In genomic region chr19:1470864-1471513, GRCh38 we compare ENCODE assay signal across 8 cellular contexts. TPM values are rescaled to one million over a fixed set of nuclear protein-coding genes. Genes with fewer than 3 reads are reported as not detected.
DNase-seq lines count a peak whose midpoint lies in the region; ATAC-seq and TF ChIP-seq lines count a peak whose summit lies in the region.

No MANE protein-coding gene starts in this region.

- no peak overlapping the region for H2AFZ ChIP-seq in fibroblast of lung (ENCODE audit: low read length)

- peaks cover 56% of the 10 kb centered on the region for H3K27me3 ChIP-seq in RWPE2 (ENCODE audit: insufficient read depth, poor library complexity, severe bottlenecking)
- peaks cover 50% of the 10 kb centered on the region for H3K27me3 ChIP-seq in fibroblast of lung (ENCODE audit: control insufficient read depth, insufficient read depth, low read length)

- no peak overlapping the region for H3K27ac ChIP-seq in RWPE2 (ENCODE audit: poor library complexity, severe bottlenecking)
- no peak overlapping the region for H3K27ac ChIP-seq in fibroblast of lung (ENCODE audit: insufficient read depth, low read length)

- H3K9me3 ChIP-seq in RWPE2 (ENCODE audit: severe bottlenecking) (no peaks in the 10 kb centered on the region), fibroblast of lung (ENCODE audit: control insufficient read depth, insufficient read depth, low read depth, low read length) (no peaks in the 10 kb centered on the region)

- no peaks in the 10 kb centered on the region for H3K4me1 Mint-ChIP-seq in HFFc6 (ENCODE audit: low read depth)

- no peaks in the 10 kb centered on the region for H3K36me3 Mint-ChIP-seq in HFFc6 (ENCODE audit: low read depth)

- H3K4me1 ChIP-seq in RWPE2 (ENCODE audit: insufficient read depth, poor library complexity, severe bottlenecking) (peaks cover 5% of the 10 kb centered on the region), fibroblast of lung (ENCODE audit: control insufficient read depth, extremely low read depth, insufficient read depth, low read length) (peaks cover 3% of the 10 kb centered on the region)

- peak overlapping the region; percentile 48 for H3K4me2 ChIP-seq in fibroblast of lung (ENCODE audit: extremely low read depth, insufficient read depth, low read length)

- no peak overlapping the region for H3K9ac ChIP-seq in fibroblast of lung (ENCODE audit: insufficient read depth, low read length)

- no peaks in the 10 kb centered on the region for H3K79me2 ChIP-seq in fibroblast of lung (ENCODE audit: control insufficient read depth, insufficient read depth, low read length)

- ATAC-seq in RWPE2 (ENCODE audit: low read depth), result peak; percentile 7; the same call in 1 of the 3 replicates
- no peak for ATAC-seq in GM19324 (IDR thresholded peaks at IDR 0.05; ENCODE audit: low FRiP score, unreplicated experiment)
- ATAC-seq in HG02678 (IDR thresholded peaks at IDR 0.05; ENCODE audit: unreplicated experiment), result no peak
- no peak for ATAC-seq in HG03457 (IDR thresholded peaks at IDR 0.05; ENCODE audit: unreplicated experiment)

- H4K20me1 ChIP-seq in fibroblast of lung (ENCODE audit: control insufficient read depth, extremely low read depth, insufficient read depth, low read length), result no peaks in the 10 kb centered on the region

- DNase-seq in HFFc6, result no peak
- DNase-seq in RWPE2 (ENCODE audit: low spot score), result no peak
- no peak for DNase-seq in fibroblast of lung (ENCODE audit: low read depth in 2 of 2)
- DNase-seq in retinal pigment epithelial cell (ENCODE audit: low read depth), result no peak
- DNase-seq in stimulated activated CD4-positive, alpha-beta T cell treated with anti-CD3 and anti-CD28 coated beads, Interleukin-4, amount 100 ng/mL, for 24 hours, result no peak

- H3K4me3 ChIP-seq in RWPE2 (ENCODE audit: severe bottlenecking) (peak overlapping the region; percentile 1), fibroblast of lung (replicated peaks in 1 of 4; ENCODE audit: control extremely low read depth in 1 of 4, insufficient read depth in 1 of 4, low read depth in 3 of 4, low read length in 4 of 4) (peak overlapping the region in 1 of 4 experiments; percentile 47), retinal pigment epithelial cell (ENCODE audit: low read length) (peak overlapping the region; percentile 24)

- H3K4me3 Mint-ChIP-seq in HFFc6, result peak overlapping the region; percentile 55

- TF ChIP-seq CTCF in HFFc6 (IDR thresholded peaks at IDR 0.05) (peak; percentile 54; the same call in 1 of the 2 replicates), RWPE2 (IDR thresholded peaks at IDR 0.05; ENCODE audit: poor library complexity, severe bottlenecking) (no peak), fibroblast of lung (conservative IDR thresholded peaks at IDR 0.05 in 1 of 2, IDR thresholded peaks at IDR 0.05 in 1 of 2; ENCODE audit: low read depth in 1 of 2, low read length in 2 of 2) (no peak), retinal pigment epithelial cell (conservative IDR thresholded peaks at IDR 0.05; ENCODE audit: low read depth, low read length) (no peak)

- no peaks in the 10 kb centered on the region for H3K9me3 Mint-ChIP-seq in HFFc6

- no peak overlapping the region for H3K27ac Mint-ChIP-seq in HFFc6

- peaks cover 8% of the 10 kb centered on the region for H3K27me3 Mint-ChIP-seq in HFFc6 (ENCODE audit: insufficient read depth)

- H3K36me3 ChIP-seq in RWPE2 (ENCODE audit: low read depth), result no peaks in the 10 kb centered on the region
- H3K36me3 ChIP-seq in fibroblast of lung (ENCODE audit: control insufficient read depth, insufficient read depth, low read length), result no peaks in the 10 kb centered on the region

RNA-seq across cellular contexts. Expression of gene C19orf25, which starts 8.0 kb away (rescaled TPM):
- 10 to 100 TPM; 26.7 to 34.8 (median 29.6) TPM for total RNA-seq in HFFc6 (2021; fragmentation: NEBNext Ultra II Directional; extraction: Animal tissue kit (Norgen Biotek cat#: 25700))
- total RNA-seq in fibroblast of lung, result 21.8 and 24.8 TPM in 2 replicates
- 11.2 and 12.0 TPM in 2 replicates for polyA plus RNA-seq in fibroblast of lung
- 18.2 and 25.0 TPM in 2 replicates for polyA plus RNA-seq in fibroblast of lung (2012)
- polyA minus RNA-seq in fibroblast of lung (ENCODE audit: low replicate concordance), result 13.4 and 27.6 TPM in 2 replicates

RNA-seq across cellular contexts. Expression of gene PCSK4, which starts 19.2 kb away (rescaled TPM):
- total RNA-seq in HFFc6 (2021; fragmentation: NEBNext Ultra II Directional; extraction: Animal tissue kit (Norgen Biotek cat#: 25700)), result 1 to 10 TPM in 3 of 6 experiments, under 1 TPM in 3; 0.34 to 1.2 (median 0.98) TPM
- total RNA-seq in fibroblast of lung, result 1.5 and 3.5 TPM in 2 replicates
- polyA plus RNA-seq in fibroblast of lung, result 0.26 and 0.28 TPM in 2 replicates
- 0.35 and 0.38 TPM in 2 replicates for polyA plus RNA-seq in fibroblast of lung (2012)
- 0.67 TPM in 1 of 2 replicates, not detected in the other for polyA minus RNA-seq in fibroblast of lung (ENCODE audit: low replicate concordance)

RNA-seq across cellular contexts. Expression of gene REEP6, which starts 20.0 kb away (rescaled TPM):
- total RNA-seq in HFFc6 (2021; fragmentation: NEBNext Ultra II Directional; extraction: Animal tissue kit (Norgen Biotek cat#: 25700)), result 1 to 10 TPM; 1.7 to 4.6 (median 2.1) TPM
- 0.99 and 1.3 TPM in 2 replicates for total RNA-seq in fibroblast of lung
- 0.47 and 0.55 TPM in 2 replicates for polyA plus RNA-seq in fibroblast of lung
- 1.2 and 1.4 TPM in 2 replicates for polyA plus RNA-seq in fibroblast of lung (2012)
- polyA minus RNA-seq in fibroblast of lung (ENCODE audit: low replicate concordance), result 0.41 and 9.5 TPM in 2 replicates

RNA-seq across cellular contexts. Expression of gene APC2, which starts 21.1 kb away (rescaled TPM):
- under 1 TPM; 0.18 to 0.47 (median 0.32) TPM for total RNA-seq in HFFc6 (2021; fragmentation: NEBNext Ultra II Directional; extraction: Animal tissue kit (Norgen Biotek cat#: 25700))
- 0.26 and 0.50 TPM in 2 replicates for total RNA-seq in fibroblast of lung
- 0.01 and 0.02 TPM in 2 replicates for polyA plus RNA-seq in fibroblast of lung
- polyA plus RNA-seq in fibroblast of lung (2012), result 0.25 and 0.30 TPM in 2 replicates
- polyA minus RNA-seq in fibroblast of lung (ENCODE audit: low replicate concordance), result 0.11 TPM in 1 of 2 replicates, not detected in the other

RNA-seq across cellular contexts. Expression of gene RPS15, which starts 32.8 kb away (rescaled TPM):
- total RNA-seq in HFFc6 (2021; fragmentation: NEBNext Ultra II Directional; extraction: Animal tissue kit (Norgen Biotek cat#: 25700)), result 1,000 to 10,000 TPM; 1,047 to 1,358 (median 1,277) TPM
- 369 and 494 TPM in 2 replicates for total RNA-seq in fibroblast of lung
- polyA plus RNA-seq in fibroblast of lung, result 878 and 1,038 TPM in 2 replicates
- 1,751 and 2,175 TPM in 2 replicates for polyA plus RNA-seq in fibroblast of lung (2012)
- 414 and 480 TPM in 2 replicates for polyA minus RNA-seq in fibroblast of lung (ENCODE audit: low replicate concordance)
